21 cellular contexts compared by ENCODE assay signal in the genomic region with DNA sequence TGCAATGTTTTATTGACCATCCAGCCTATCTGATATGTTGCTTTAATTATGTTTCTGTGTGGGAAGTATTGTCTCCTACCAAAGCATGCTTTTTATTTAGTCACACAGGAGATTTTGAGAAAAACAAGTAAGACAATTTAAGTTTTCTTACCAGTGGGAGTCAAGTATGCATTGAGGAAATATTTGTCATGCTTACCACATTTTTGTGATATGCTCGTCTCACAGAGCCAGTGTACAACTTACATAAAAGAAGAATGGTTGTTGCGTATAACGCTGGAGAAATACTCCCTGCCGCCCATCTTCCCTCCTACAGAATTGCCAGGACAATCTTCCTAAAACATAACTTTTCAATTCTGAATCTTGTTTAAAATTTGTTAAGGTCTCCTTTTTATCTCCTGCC. TPM values are rescaled to one million over a fixed set of nuclear protein-coding genes. Genes with fewer than 3 reads are reported as not detected.
A peak's percentile ranks its signal among the peaks of the same experiment; 100 is the strongest.
DNase-seq lines count a peak whose midpoint lies in the region; ATAC-seq and TF ChIP-seq lines count a peak whose summit lies in the region.
"Had no signal": no experiment of that assay in that cellular context is flagged by ENCODE, and none has a peak within 500 bp of the region (broad histone marks: within the 10 kb centered on the region; RNA-seq: fewer than 3 reads in every experiment).

No MANE protein-coding gene starts in this region.

- no peak overlapping the region for H3K4ac ChIP-seq in IMR-90 (ENCODE audit: low read depth, low read length)

- no peak overlapping the region for H2BK15ac ChIP-seq in IMR-90 (ENCODE audit: low read depth, low read length)

- H3K4me2 ChIP-seq in IMR-90 (ENCODE audit: low read depth, low read length) (no peak overlapping the region), smooth muscle cell (peak overlapping the region; percentile 60)

- no peaks in the 10 kb centered on the region for H3K4me1 Mint-ChIP-seq in activated naive CD8-positive, alpha-beta T cell treated with anti-CD3 and anti-CD28 coated beads for 36 hours

- no peak overlapping the region for H2BK5ac ChIP-seq in IMR-90 (ENCODE audit: low read depth, low read length, poor library complexity, severe bottlenecking)

- no peak overlapping the region for H2BK120ac ChIP-seq in IMR-90 (ENCODE audit: low read depth, low read length)

- POLR2A ChIA-PET in IMR-90 (lab: Charles Lee; ENCODE audit: unreplicated experiment) = no interaction called here

- TF ChIP-seq POLR2A in IMR-90 (IDR thresholded peaks at IDR 0.05; ENCODE audit: low read depth, low read length) = no peak

- peak overlapping the region; percentile 42; the same call in 1 of the 2 replicates for H3K23ac ChIP-seq in IMR-90 (ENCODE audit: low read depth, low read length)

- H4K20me1 ChIP-seq in IMR-90 (ENCODE audit: insufficient read depth, low read length) (no peaks in the 10 kb centered on the region), smooth muscle cell (ENCODE audit: low read depth) (no peaks in the 10 kb centered on the region)

- H3K27ac Mint-ChIP-seq in activated naive CD8-positive, alpha-beta T cell treated with anti-CD3 and anti-CD28 coated beads for 36 hours = no peak overlapping the region

- ATAC-seq in IMR-90 (ENCODE audit: low read depth) = no peak
- no peak for ATAC-seq in omental fat pad (ENCODE audit: low FRiP score)
- ATAC-seq: HCT116 had no signal

- H4K5ac ChIP-seq in IMR-90 (ENCODE audit: low read depth, low read length) = no peak overlapping the region

- intact Hi-C loops in IMR-90 (cut with micrococcal nuclease) = loop anchor here (1.0 kb wide), 1 partner anchor 13 kb away; no protein-coding TSS in a partner anchor

- no peak for TF ChIP-seq RAD21 in IMR-90 (IDR thresholded peaks at IDR 0.05; ENCODE audit: low read length)

- H3K9ac ChIP-seq in IMR-90 (ENCODE audit: low read depth, low read length) = no peak overlapping the region
- H3K9ac ChIP-seq in smooth muscle cell (ENCODE audit: low read depth) = no peak overlapping the region

- no peak overlapping the region for H3K27ac ChIP-seq in IMR-90 (ENCODE audit: insufficient read depth, low read length)
- peak overlapping the region; percentile 15 for H3K27ac ChIP-seq in smooth muscle cell (ENCODE audit: low read depth)
- H3K27ac ChIP-seq: C4-2B had no signal

- H3K79me2 ChIP-seq in smooth muscle cell (ENCODE audit: low read depth) = no peaks in the 10 kb centered on the region

- no peak overlapping the region; the same call in 1 of the 2 replicates for H3K56ac ChIP-seq in IMR-90 (ENCODE audit: extremely low read depth, insufficient read depth, low read length)

- H3K14ac ChIP-seq in IMR-90 (replicated peaks; ENCODE audit: low read depth, low read length) = 0 out of 2 replicates have a peak overlapping the region, but pooled peaks have one; percentile 33

- H3K18ac ChIP-seq in IMR-90 (ENCODE audit: low read depth, low read length) = no peak overlapping the region

- H2BK20ac ChIP-seq in IMR-90 (ENCODE audit: low read depth, low read length) = peak overlapping the region; percentile 42; the same call in 1 of the 2 replicates

- no peak overlapping the region for H2AK9ac ChIP-seq in IMR-90 (replicated peaks; ENCODE audit: low read depth, low read length, poor library complexity)

- no peaks in the 10 kb centered on the region; the same call in 1 of the 2 replicates for H3K27me3 ChIP-seq in IMR-90 (ENCODE audit: control insufficient read depth, insufficient read depth, low read length)
- no peaks in the 10 kb centered on the region for H3K27me3 ChIP-seq in smooth muscle cell (ENCODE audit: low read depth)

- H3K36me3 Mint-ChIP-seq in activated naive CD8-positive, alpha-beta T cell treated with anti-CD3 and anti-CD28 coated beads for 36 hours = peaks cover 1% of the 10 kb centered on the region

- H3K27me3 Mint-ChIP-seq in activated naive CD8-positive, alpha-beta T cell treated with anti-CD3 and anti-CD28 coated beads for 36 hours = peaks cover 20% of the 10 kb centered on the region

- H4K8ac ChIP-seq in IMR-90 (ENCODE audit: low read depth in 2 of 2, low read length in 2 of 2) = no peak overlapping the region

- DNase-seq in IMR-90 (peak; percentile 18), cardiac fibroblast (ENCODE audit: low read depth in 2 of 2) (peak; percentile 62 to 82), fibroblast of the aortic adventitia (ENCODE audit: low read depth) (peak; percentile 29), smooth muscle cell (lab: John Stamatoyannopoulos, UW; ENCODE audit: unreplicated experiment) (no peak), omental fat pad (ENCODE audit: low spot score) (no peak), NK-92 (lab: John Stamatoyannopoulos, UW; ENCODE audit: unreplicated experiment) (no peak)
- DNase-seq in activated naive CD4-positive, alpha-beta T cell (lab: John Stamatoyannopoulos, UW) = no peak
- DNase-seq in activated naive CD8-positive, alpha-beta T cell treated with anti-CD3 and anti-CD28 coated beads for 36 hours = no peak
- DNase-seq: ACHN, AML-193, DND-41, GDM1, GOT3, KG1, MV-4-11, NCI-H187, NCI-H2107, NCI-H2227 treated with DMSO at 0.1 percent for 48 hours, NCI-H524 treated with DMSO at 0.1 percent for 48 hours had no signal

- peaks cover 6% of the 10 kb centered on the region for H3K4me1 ChIP-seq in IMR-90 (ENCODE audit: control insufficient read depth, insufficient read depth, low read length)
- H3K4me1 ChIP-seq in smooth muscle cell (ENCODE audit: low read depth) = peaks cover 9% of the 10 kb centered on the region

- CTCF ChIA-PET in IMR-90 (lab: Yijun Ruan, JAX) = no interaction called here

- H2AK5ac ChIP-seq in IMR-90 (ENCODE audit: low read depth, low read length) = no peak overlapping the region

- H3F3A ChIP-seq in smooth muscle cell (ENCODE audit: low read depth) = no peaks in the 10 kb centered on the region

- peaks cover 1% of the 10 kb centered on the region for H3K9me3 Mint-ChIP-seq in activated naive CD8-positive, alpha-beta T cell treated with anti-CD3 and anti-CD28 coated beads for 36 hours

- no peak overlapping the region for H4K91ac ChIP-seq in IMR-90 (ENCODE audit: insufficient read depth, low read depth, low read length)

- H3K4me3 ChIP-seq in IMR-90 (ENCODE audit: insufficient read depth, low read depth, low read length) (no peak overlapping the region), cardiac fibroblast (replicated peaks in 1 of 2; ENCODE audit: low read depth in 2 of 2, low read length in 2 of 2) (no peak overlapping the region), fibroblast of the aortic adventitia (ENCODE audit: low read depth, low read length) (no peak overlapping the region), smooth muscle cell (no peak overlapping the region)

- H3K79me1 ChIP-seq in IMR-90 (ENCODE audit: low read depth in 1 of 2, low read length in 2 of 2) = no peaks in the 10 kb centered on the region

- in situ Hi-C loops in IMR-90 (cut with MboI; ENCODE audit: low sequenced_read_pairs) = loop anchor here (5.0 to 10.0 kb wide), 2 partner anchors 233 to 266 kb away; no protein-coding TSS in a partner anchor

- dilution Hi-C loops in IMR-90 (cut with HindIII; ENCODE audit: low sequenced_read_pairs, unreplicated experiment) = no loop called here

- H3K9me3 ChIP-seq in IMR-90 (ENCODE audit: control insufficient read depth, insufficient read depth, low read length) = no peaks in the 10 kb centered on the region
- H3K9me3 ChIP-seq in smooth muscle cell (replicated peaks; ENCODE audit: low read depth) = no peaks in the 10 kb centered on the region

- no peaks in the 10 kb centered on the region for H3K9me1 ChIP-seq in IMR-90 (ENCODE audit: insufficient read depth, low read length)

- H2AFZ ChIP-seq in IMR-90 (replicated peaks; ENCODE audit: low read length, poor library complexity) = no peak overlapping the region
- peak overlapping the region; percentile 23 for H2AFZ ChIP-seq in smooth muscle cell (ENCODE audit: low read depth)

- BruUV-seq in IMR-90 (replicated peaks; lab: Mats Ljungman, UMichigan) = no TSS peak

- no peak overlapping the region for H3K4me3 Mint-ChIP-seq in activated naive CD8-positive, alpha-beta T cell treated with anti-CD3 and anti-CD28 coated beads for 36 hours

- TF ChIP-seq CTCF in IMR-90 (conservative IDR thresholded peaks at IDR 0.05; ENCODE audit: low read depth, low read length) (no peak), cardiac fibroblast (IDR thresholded peaks at IDR 0.05; ENCODE audit: low read depth, low read length) (no peak), fibroblast of the aortic adventitia (IDR thresholded peaks at IDR 0.05; ENCODE audit: insufficient read depth, low read length) (no peak), smooth muscle cell (IDR thresholded peaks at IDR 0.05; ENCODE audit: borderline replicate concordance, insufficient read depth, poor library complexity, severe bottlenecking) (no peak), omental fat pad (IDR thresholded peaks at IDR 0.05) (no peak)

- WGBS in IMR-90 (ENCODE audit: extremely low coverage in 2 of 2, insufficient read length in 1 of 2), 2 experiments = no CpG with 5 or more reads among the region's 4 CpGs
- 13% methylated on average over 4 of the region's 4 CpGs for WGBS in smooth muscle cell (ENCODE audit: low lambda C conversion rate)

- H3K36me3 ChIP-seq in IMR-90 (ENCODE audit: control insufficient read depth, insufficient read depth, low read length) = no peaks in the 10 kb centered on the region
- H3K36me3 ChIP-seq in smooth muscle cell (ENCODE audit: low read depth) = no peaks in the 10 kb centered on the region

TF ChIP-seq in IMR-90, 13 proteins besides CTCF, POLR2A, EP300 and RAD21 (continues in another document):
- TF ChIP-seq BHLHE40 (IDR thresholded peaks at IDR 0.05; ENCODE audit: low read depth, low read length) (no peak), CEBPB (IDR thresholded peaks at IDR 0.05; ENCODE audit: low read depth, low read length) (no peak), MAFK (IDR thresholded peaks at IDR 0.05; ENCODE audit: low read depth, low read length) (no peak), RCOR1 (IDR thresholded peaks at IDR 0.05; ENCODE audit: insufficient replicate concordance, low read length) (no peak), RFX5 (IDR thresholded peaks at IDR 0.05; ENCODE audit: low read depth, low read length) (no peak), MXI1 (IDR thresholded peaks at IDR 0.05; ENCODE audit: borderline replicate concordance, low read depth, low read length) (no peak), FOS (IDR thresholded peaks at IDR 0.05; ENCODE audit: low read depth, low read length) (no peak), SMC3 (IDR thresholded peaks at IDR 0.05; ENCODE audit: low read depth, low read length) (no peak), CHD1 (IDR thresholded peaks at IDR 0.05; ENCODE audit: low read depth, low read length) (no peak)

RNA-seq across cellular contexts. Expression of a gene that starts 37.1 kb away (rescaled TPM):
- total RNA-seq in IMR-90 (2012; rRNA removed) (under 0.01 TPM in 2 replicates), fibroblast of the aortic adventitia (ENCODE audit: low replicate concordance) (0.45 and 5.5 TPM in 2 replicates), smooth muscle cell (3.5 and 4.4 TPM in 2 replicates), omental fat pad (10 to 100 TPM in 1 of 4 donors, 1 to 10 TPM in 3; 3.0 to 15.9 (median 5.7) TPM)
- polyA plus RNA-seq in IMR-90 (2012; rRNA removed) (0.03 TPM in 1 of 2 replicates, not detected in the other), smooth muscle cell (2.1 and 3.0 TPM in 2 replicates)
- 0.01 and 0.02 TPM in 2 replicates for polyA plus RNA-seq in IMR-90 (2012; cell fraction: cytosol; rRNA removed)
- polyA plus RNA-seq in IMR-90 (2012; cell fraction: nucleus; rRNA removed; ENCODE audit: low replicate concordance) = 0.01 TPM in 1 of 2 replicates, not detected in the other
- not detected for total RNA-seq in activated naive CD8-positive, alpha-beta T cell treated with anti-CD3 and anti-CD28 coated beads for 36 hours

Comparison
In these comparisons a context has a peak if more than half of its experiments do, and no peak if none do; other contexts are left out.
1. DNase-seq: peak in IMR-90 (single experiment), cardiac fibroblast (2 of 2) and fibroblast of the aortic adventitia (single experiment); none in smooth muscle cell (single experiment), activated naive CD4-positive, alpha-beta T cell (0 of 4), omental fat pad (single experiment), NK-92 (single experiment) and activated naive CD8-positive, alpha-beta T cell treated with anti-CD3 and anti-CD28 coated beads for 36 hours (single experiment).